ENCODE assay signal across 9 cellular contexts in the genomic region with DNA sequence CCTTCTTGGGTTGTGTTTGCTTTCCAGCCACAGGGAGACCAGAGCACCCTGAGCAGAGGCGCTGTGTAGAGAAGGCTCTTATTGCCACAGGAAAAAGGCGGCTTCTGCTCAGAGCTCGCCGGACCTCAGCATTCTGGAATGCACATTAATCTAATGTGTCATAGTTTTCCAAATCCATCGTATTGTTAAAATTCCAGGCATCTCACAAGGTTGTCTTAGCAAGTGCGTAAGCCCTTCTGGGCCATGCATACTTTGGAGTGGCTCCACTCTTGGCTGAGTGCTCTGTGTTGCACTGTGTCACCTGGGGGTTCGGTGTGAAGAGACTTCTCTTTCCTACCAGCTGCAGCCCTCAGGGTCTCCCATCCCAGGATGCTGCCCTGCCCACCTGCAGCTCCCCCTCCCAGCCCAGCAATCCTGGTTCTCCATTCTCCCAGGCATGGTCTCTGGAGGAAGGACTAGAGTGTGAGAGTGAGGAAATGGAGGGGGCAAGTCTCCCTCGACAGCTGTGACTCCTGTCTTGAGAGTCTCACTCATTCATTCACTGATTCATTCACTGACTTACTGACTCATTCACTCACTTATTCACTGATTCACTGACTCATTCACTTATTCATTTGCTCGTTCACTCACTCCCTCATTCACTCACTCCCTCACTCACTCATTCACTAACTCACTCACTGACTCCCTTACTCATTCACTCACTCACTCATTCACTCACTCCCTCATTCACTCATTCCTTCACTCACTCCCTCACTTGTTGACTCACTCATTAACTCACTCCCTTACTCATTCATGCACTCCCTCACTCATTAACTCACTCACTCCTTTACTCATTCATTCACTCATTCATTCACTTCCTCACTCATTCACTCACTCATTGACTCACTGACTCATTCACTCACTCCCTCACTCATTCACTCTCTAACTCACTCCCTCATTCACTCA.
DNase-seq lines count a peak whose midpoint lies in the region; ATAC-seq, FAIRE-seq and TF ChIP-seq lines count a peak whose summit lies in the region.
"Had no signal": no experiment of that assay in that cellular context is flagged by ENCODE, and none has a peak within 500 bp of the region (broad histone marks: within the 10 kb centered on the region; RNA-seq: fewer than 3 reads in every experiment).

No MANE protein-coding gene starts in this region.

- H3K4me3 ChIP-seq in mammary epithelial cell (replicated peaks in 1 of 3; ENCODE audit: insufficient read depth in 1 of 3, low read depth in 2 of 3, low read length in 3 of 3) (no peak overlapping the region), astrocyte of the spinal cord (ENCODE audit: low read depth, low read length) (no peak overlapping the region), keratinocyte (ENCODE audit: control insufficient read depth in 2 of 3, extremely low read depth in 1 of 3, insufficient read depth in 2 of 3, low read depth in 1 of 3, low read length in 3 of 3) (no peak overlapping the region), uterus (no peak overlapping the region)

- H3K27me3 Mint-ChIP-seq in MCF 10A (ENCODE audit: insufficient read depth, unreplicated experiment): no peaks in the 10 kb centered on the region

- no peak overlapping the region for H3K27ac Mint-ChIP-seq in MCF 10A (ENCODE audit: low read depth, unreplicated experiment)

- H3K36me3 ChIP-seq in mammary epithelial cell (ENCODE audit: insufficient read depth, low read length): no peaks in the 10 kb centered on the region
- H3K36me3 ChIP-seq in keratinocyte (ENCODE audit: control insufficient read depth in 2 of 2, extremely low read depth in 1 of 2, insufficient read depth in 2 of 2, low read length in 2 of 2): no peaks in the 10 kb centered on the region
- H3K36me3 ChIP-seq in uterus: no peaks in the 10 kb centered on the region

- ATAC-seq in GM19463 (IDR thresholded peaks at IDR 0.05; ENCODE audit: unreplicated experiment): no peak
- ATAC-seq in HG03135 (IDR thresholded peaks at IDR 0.05; ENCODE audit: unreplicated experiment): no peak

- peaks cover 70% of the 10 kb centered on the region for H3K36me3 Mint-ChIP-seq in MCF 10A (ENCODE audit: insufficient read depth, unreplicated experiment)

- in situ Hi-C loops in mammary epithelial cell (cut with MboI; ENCODE audit: low sequenced_read_pairs in 2 of 2): no loop called here
- in situ Hi-C loops in astrocyte of the spinal cord (cut with HindIII; ENCODE audit: low sequenced_read_pairs): no loop called here

- BruUV-seq in mammary epithelial cell (replicated peaks; lab: Mats Ljungman, UMichigan): no TSS peak
- no TSS peak for BruUV-seq in MCF 10A (replicated peaks; lab: Mats Ljungman, UMichigan)

- no peaks in the 10 kb centered on the region for H3K4me1 Mint-ChIP-seq in MCF 10A (ENCODE audit: insufficient read depth, unreplicated experiment)

- CTCF ChIA-PET in mammary epithelial cell (lab: Charles Lee; ENCODE audit: low non-redundant PET): no interaction called here
- CTCF ChIA-PET in MCF 10A (lab: Yijun Ruan, JAX): interaction anchor here (1.4 kb wide), 1 partner anchor 216 kb away, joined by 3 read pairs; no protein-coding TSS in a partner anchor

- H3K4me1 ChIP-seq in mammary epithelial cell (ENCODE audit: insufficient read depth, low read length) (peaks cover 9% of the 10 kb centered on the region), keratinocyte (ENCODE audit: control insufficient read depth, extremely low read depth, insufficient read depth, low read length) (peaks cover 9% of the 10 kb centered on the region), uterus (no peaks in the 10 kb centered on the region)

- H3K27ac ChIP-seq in mammary epithelial cell (ENCODE audit: insufficient read depth, low read depth, low read length) (no peak overlapping the region), keratinocyte (ENCODE audit: control insufficient read depth, insufficient read depth, low read length) (no peak overlapping the region), uterus (peak overlapping the region; percentile 40 to 63)

- no peak overlapping the region for H3K4me2 ChIP-seq in mammary epithelial cell (ENCODE audit: insufficient read depth, low read depth, low read length)
- H3K4me2 ChIP-seq in keratinocyte (ENCODE audit: control insufficient read depth, extremely low read depth, insufficient read depth, low read depth, low read length): no peak overlapping the region

- H3K9me3 Mint-ChIP-seq in MCF 10A (ENCODE audit: unreplicated experiment): no peaks in the 10 kb centered on the region

- H3K79me2 ChIP-seq in mammary epithelial cell (ENCODE audit: insufficient read depth, low read length) (no peaks in the 10 kb centered on the region), keratinocyte (ENCODE audit: control insufficient read depth, insufficient read depth, low read length) (no peaks in the 10 kb centered on the region)

- H3K9me3 ChIP-seq in mammary epithelial cell (replicated peaks; ENCODE audit: insufficient read depth, low read length) (no peaks in the 10 kb centered on the region), keratinocyte (ENCODE audit: control insufficient read depth, low read depth, low read length) (no peaks in the 10 kb centered on the region), uterus (no peaks in the 10 kb centered on the region)

- intact Hi-C loops in mammary epithelial cell (cut with micrococcal nuclease): no loop called here
- intact Hi-C loops in MCF 10A (cut with micrococcal nuclease): no loop called here
- intact Hi-C loops in uterus (cut with DNase I; ENCODE audit: low total_unique reads): no loop called here

- TF ChIP-seq CTCF in mammary epithelial cell (conservative IDR thresholded peaks at IDR 0.05 in 1 of 2, IDR thresholded peaks at IDR 0.05 in 1 of 2; ENCODE audit: extremely low read depth in 1 of 2, insufficient read depth in 1 of 2, low read depth in 1 of 2, low read length in 2 of 2): no peak
- TF ChIP-seq CTCF in MCF 10A (IDR thresholded peaks at IDR 0.05; ENCODE audit: unreplicated experiment): no peak
- TF ChIP-seq CTCF in astrocyte of the spinal cord (IDR thresholded peaks at IDR 0.05; ENCODE audit: low read depth, low read length): no peak
- no peak for TF ChIP-seq CTCF in keratinocyte (optimal IDR thresholded peaks at IDR 0.05 in 1 of 3, IDR thresholded peaks at IDR 0.05 in 1 of 3, conservative IDR thresholded peaks at IDR 0.05 in 1 of 3; ENCODE audit: extremely low read depth in 1 of 3, insufficient read depth in 2 of 3, low read length in 3 of 3)
- no peak for TF ChIP-seq CTCF in uterus (IDR thresholded peaks at IDR 0.05)

- H2AFZ ChIP-seq in mammary epithelial cell (ENCODE audit: low read depth, low read length) (no peak overlapping the region), keratinocyte (ENCODE audit: control insufficient read depth, low read length) (no peak overlapping the region)

- peak; percentile 32 for FAIRE-seq in keratinocyte (lab: Jason Lieb, UNC)

- H4K20me1 ChIP-seq in mammary epithelial cell (ENCODE audit: insufficient read depth, low read length) (no peaks in the 10 kb centered on the region), keratinocyte (ENCODE audit: control insufficient read depth, extremely low read depth, insufficient read depth, low read length) (no peaks in the 10 kb centered on the region)

- H3K9ac ChIP-seq in mammary epithelial cell (ENCODE audit: insufficient read depth, low read length) (no peak overlapping the region), keratinocyte (ENCODE audit: control insufficient read depth, extremely low read depth, insufficient read depth, low read length) (no peak overlapping the region)

- 94% methylated on average over 8 of the region's 9 CpGs for WGBS in mammary epithelial cell (ENCODE audit: low coverage, missing lambda C conversion rate)

- TF ChIP-seq POLR2A in uterus (IDR thresholded peaks at IDR 0.05) (no peak), erythroblast (IDR thresholded peaks at IDR 0.05; ENCODE audit: low read length) (no peak)

- POLR2A ChIA-PET in MCF 10A (lab: Yijun Ruan, JAX): no interaction called here

- DNase-seq in mammary epithelial cell: peak; percentile 5
- DNase-seq in MCF 10A (ENCODE audit: unreplicated experiment): no peak
- peak; percentile 85 for DNase-seq in astrocyte of the spinal cord (ENCODE audit: low read depth, low spot score)
- DNase-seq in keratinocyte (ENCODE audit: low read depth, low spot score): peak; percentile 40
- peak; percentile 13 to 29 for DNase-seq in uterus
- DNase-seq in erythroblast (lab: John Stamatoyannopoulos, UW): no peak
- DNase-seq: stimulated activated naive CD4-positive, alpha-beta T cell treated with Interleukin-2 at 50 U/mL for 16 hours had no signal

- no peaks in the 10 kb centered on the region for H3K9me1 ChIP-seq in keratinocyte (ENCODE audit: control insufficient read depth, extremely low read depth, insufficient read depth, low read length)

- H3K27me3 ChIP-seq in mammary epithelial cell (ENCODE audit: insufficient read depth, low read length) (no peaks in the 10 kb centered on the region), keratinocyte (ENCODE audit: control insufficient read depth, extremely low read depth, insufficient read depth, low read length) (no peaks in the 10 kb centered on the region), uterus (no peaks in the 10 kb centered on the region)

- no peak overlapping the region for H3K4me3 Mint-ChIP-seq in MCF 10A (ENCODE audit: unreplicated experiment)

- dilution Hi-C loops in mammary epithelial cell (cut with HindIII; ENCODE audit: low sequenced_read_pairs) (no loop called here), keratinocyte (cut with MboI; ENCODE audit: extremely low pct_ligation_motif_present, low sequenced_read_pairs) (no loop called here)

Comparison
In these comparisons a context has a peak if more than half of its experiments do, and no peak if none do; other contexts are left out.
1. DNase-seq: peak in mammary epithelial cell (single experiment), astrocyte of the spinal cord (single experiment), keratinocyte (single experiment) and uterus (2 of 2); none in MCF 10A (single experiment) and erythroblast (0 of 2).
2. H3K27ac ChIP-seq: peak in uterus (2 of 2); none in mammary epithelial cell (single experiment) and keratinocyte (single experiment).